Comparison of ENCODE assay signal across 24 cellular contexts in the genomic region with DNA sequence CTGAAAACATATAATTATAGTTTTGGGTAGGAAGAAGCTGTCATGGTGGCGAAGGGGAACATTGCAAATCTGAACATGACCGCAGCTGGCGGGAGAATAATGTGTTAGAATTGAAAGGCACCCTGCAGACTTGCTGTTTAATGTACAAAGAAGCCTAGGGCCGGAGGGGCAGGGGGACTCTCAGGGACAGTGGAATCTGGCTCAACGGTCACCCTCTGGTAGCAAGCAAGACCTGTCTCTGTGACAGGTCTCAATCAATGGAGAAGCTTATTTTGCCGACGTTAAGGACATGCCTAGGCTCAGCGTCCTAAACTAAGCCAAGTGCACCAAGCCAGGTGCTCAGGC.
DNase-seq lines count a peak whose midpoint lies in the region; ATAC-seq and TF ChIP-seq lines count a peak whose summit lies in the region.
"Had no signal": no experiment of that assay in that cellular context is flagged by ENCODE, and none has a peak within 500 bp of the region (broad histone marks: within the 10 kb centered on the region; RNA-seq: fewer than 3 reads in every experiment).

No MANE protein-coding gene starts in this region.

- POLR2A ChIA-PET in PC-3 (lab: Charles Lee; ENCODE audit: unreplicated experiment) = no interaction called here

- peak overlapping the region in 3 of 5 experiments; percentile 23 to 76 (median 57) for H3K4me3 Mint-ChIP-seq in brain
- H3K4me3 Mint-ChIP-seq: activated T-cell treated with anti-CD3 and anti-CD28 coated beads, Interleukin-2, amount 50 U/mL, for 72 hours; B cell; CD8-positive, alpha-beta T cell; memory B cell; nephron; T-helper 2 cell treated with Interferon-gamma antibody and Interleukin-4, amounts not matched to agents 5 μg/mL and 100 μg/mL, for 36 hours had no signal

- H3K4me1 Mint-ChIP-seq in brain = peaks cover 21% of the 10 kb centered on the region
- H3K4me1 Mint-ChIP-seq: nephron had no signal

- no peaks in the 10 kb centered on the region for H3K9me2 ChIP-seq in PC-3 (replicated peaks; ENCODE audit: low read length)

- H3K9ac ChIP-seq in PC-3 (ENCODE audit: low read length) = no peak overlapping the region

- H3K4me1 ChIP-seq in heart right ventricle = peaks cover 0 to 37% (median 14%) of the 10 kb centered on the region in 9 donors
- H3K4me1 ChIP-seq in right cardiac atrium (ENCODE audit: control insufficient read depth, insufficient read depth, low read length) = no peaks in the 10 kb centered on the region
- H3K4me1 ChIP-seq in PC-3 (ENCODE audit: insufficient read depth, low read length) = no peaks in the 10 kb centered on the region
- H3K4me1 ChIP-seq: uterus had no signal

- CTCF ChIA-PET in PC-3 (lab: Charles Lee) = no interaction called here

- no peak for TF ChIP-seq POLR2A in GM18505 (IDR thresholded peaks at IDR 0.05; ENCODE audit: borderline replicate concordance, extremely low read depth, insufficient read depth, insufficient read length)

- ATAC-seq in heart right ventricle (peak in 3 of 8 donors; percentile 5 to 43 (median 16)), Right ventricle myocardium superior (ENCODE audit: poor library complexity) (no peak), right cardiac atrium (peak in 1 of 2 donors; percentile 22), PC-3 (no peak), GM18505 (IDR thresholded peaks at IDR 0.05; ENCODE audit: unreplicated experiment) (no peak)
- ATAC-seq: activated T-cell treated with anti-CD3 and anti-CD28 coated beads, Interleukin-2, amount 50 U/mL, for 72 hours; CD8-positive, alpha-beta T cell; left colon; Panc1 had no signal

- H4K20me1 ChIP-seq in PC-3 (ENCODE audit: low read length) = no peaks in the 10 kb centered on the region

- H3K27ac ChIP-seq in heart right ventricle (peak overlapping the region; percentile 72 to 92 (median 82)), right cardiac atrium (ENCODE audit: low read length) (peak overlapping the region; percentile 71), PC-3 (ENCODE audit: low read length) (no peak overlapping the region)

- no peaks in the 10 kb centered on the region for H3K36me3 ChIP-seq in heart right ventricle
- no peaks in the 10 kb centered on the region for H3K36me3 ChIP-seq in PC-3 (ENCODE audit: low read depth, low read length)
- H3K36me3 ChIP-seq: ovary, uterus had no signal

- H3F3A ChIP-seq in PC-3 (ENCODE audit: low read length, unreplicated experiment) = no peaks in the 10 kb centered on the region

- no peak overlapping the region for H3K4me2 ChIP-seq in PC-3 (ENCODE audit: low read length)

- H3K27me3 Mint-ChIP-seq in brain = no peaks in the 10 kb centered on the region

- no peak overlapping the region for H3K4me3 ChIP-seq in heart right ventricle
- H3K4me3 ChIP-seq in right cardiac atrium (ENCODE audit: low read length) = no peak overlapping the region
- no peak overlapping the region for H3K4me3 ChIP-seq in PC-3 (ENCODE audit: low read length)
- H3K4me3 ChIP-seq: ovary, uterus had no signal

- H3K9me3 ChIP-seq in heart right ventricle (no peaks in the 10 kb centered on the region), right cardiac atrium (ENCODE audit: control insufficient read depth, low read length) (no peaks in the 10 kb centered on the region), PC-3 (ENCODE audit: low read length) (no peaks in the 10 kb centered on the region)
- H3K9me3 ChIP-seq: ovary, uterus had no signal

- TF ChIP-seq CTCF in heart right ventricle (IDR thresholded peaks at IDR 0.05) (no peak), brain (conservative IDR thresholded peaks at IDR 0.05) (no peak), PC-3 (conservative IDR thresholded peaks at IDR 0.05; ENCODE audit: low read depth, low read length) (no peak)

- H3K9me3 Mint-ChIP-seq in brain = no peaks in the 10 kb centered on the region
- H3K9me3 Mint-ChIP-seq: CD8-positive, alpha-beta T cell; memory B cell; nephron; T-helper 2 cell treated with Interferon-gamma antibody and Interleukin-4, amounts not matched to agents 5 μg/mL and 100 μg/mL, for 36 hours had no signal

- no peaks in the 10 kb centered on the region for H3K79me2 ChIP-seq in PC-3 (ENCODE audit: low read length)

- H3K36me3 Mint-ChIP-seq in brain = no peaks in the 10 kb centered on the region
- H3K36me3 Mint-ChIP-seq: CD8-positive, alpha-beta T cell; memory B cell had no signal

- intact Hi-C loops in heart right ventricle (cut with DNase I) = loop anchor here in 2 of 10 donors (5.0 to 10.0 kb wide), 2 partner anchors 132 to 159 kb away; no protein-coding TSS in a partner anchor
- intact Hi-C loops in Right ventricle myocardium superior (cut with DNase I) = no loop called here
- intact Hi-C loops in right cardiac atrium (cut with DNase I) = loop anchor here in 2 of 4 donors (10.0 kb wide), 1 partner anchor 129 kb away; no protein-coding TSS in a partner anchor
- intact Hi-C loops in PC-3 (cut with micrococcal nuclease) = no loop called here

- WGBS in heart right ventricle, 2 donors = 64 to 77% methylated on average over 8 of the region's 8 CpGs
- WGBS in right cardiac atrium = 76% methylated on average over 8 of the region's 8 CpGs

- DNase-seq in heart right ventricle (no peak), Right ventricle myocardium superior (no peak), right cardiac atrium (no peak), PC-3 (no peak), NCI-H524 (lab: John Stamatoyannopoulos, UW) (no peak)
- DNase-seq in NK-92 treated with Interleukin-12 subunit alpha and Interleukin-12 subunit beta, amount 100 ng/mL, for 24 hours (lab: John Stamatoyannopoulos, UW) = no peak
- DNase-seq: activated CD4-positive, alpha-beta T cell treated with anti-CD3 and anti-CD28 coated beads, Interleukin-2, amount 50 U/mL, for 48 hours; activated CD4-positive, CD25-positive, alpha-beta regulatory T cell treated with anti-CD3 and anti-CD28 coated beads, Interleukin-2, amount 50 U/mL, for 72 hours; activated T-cell treated with anti-CD3 and anti-CD28 coated beads, Interleukin-2, amount 50 U/mL, for 72 hours; CD8-positive, alpha-beta T cell; left colon; MM.1S; NCI-H510A; SIG-M5; stimulated activated naive CD4-positive, alpha-beta T cell had no signal

- BruUV-seq in PC-3 (replicated peaks; lab: Mats Ljungman, UMichigan) = no TSS peak

- H3K27ac Mint-ChIP-seq in brain = peak overlapping the region in 3 of 5 experiments; percentile 15 to 80 (median 36)
- H3K27ac Mint-ChIP-seq: activated T-cell treated with anti-CD3 and anti-CD28 coated beads, Interleukin-2, amount 50 U/mL, for 72 hours; B cell; CD8-positive, alpha-beta T cell; memory B cell; nephron; T-helper 2 cell treated with Interferon-gamma antibody and Interleukin-4, amounts not matched to agents 5 μg/mL and 100 μg/mL, for 36 hours had no signal

- H3K27me3 ChIP-seq in heart right ventricle = no peaks in the 10 kb centered on the region
- no peaks in the 10 kb centered on the region for H3K27me3 ChIP-seq in right cardiac atrium (ENCODE audit: control insufficient read depth, insufficient read depth)
- H3K27me3 ChIP-seq in PC-3 (ENCODE audit: low read length) = peaks cover 17% of the 10 kb centered on the region; the same call in 1 of the 2 replicates
- H3K27me3 ChIP-seq: ovary, uterus had no signal

- H2AFZ ChIP-seq in PC-3 (ENCODE audit: low read length) = no peak overlapping the region
